ENCODE assay signal across 15 cellular contexts in the genomic region with DNA sequence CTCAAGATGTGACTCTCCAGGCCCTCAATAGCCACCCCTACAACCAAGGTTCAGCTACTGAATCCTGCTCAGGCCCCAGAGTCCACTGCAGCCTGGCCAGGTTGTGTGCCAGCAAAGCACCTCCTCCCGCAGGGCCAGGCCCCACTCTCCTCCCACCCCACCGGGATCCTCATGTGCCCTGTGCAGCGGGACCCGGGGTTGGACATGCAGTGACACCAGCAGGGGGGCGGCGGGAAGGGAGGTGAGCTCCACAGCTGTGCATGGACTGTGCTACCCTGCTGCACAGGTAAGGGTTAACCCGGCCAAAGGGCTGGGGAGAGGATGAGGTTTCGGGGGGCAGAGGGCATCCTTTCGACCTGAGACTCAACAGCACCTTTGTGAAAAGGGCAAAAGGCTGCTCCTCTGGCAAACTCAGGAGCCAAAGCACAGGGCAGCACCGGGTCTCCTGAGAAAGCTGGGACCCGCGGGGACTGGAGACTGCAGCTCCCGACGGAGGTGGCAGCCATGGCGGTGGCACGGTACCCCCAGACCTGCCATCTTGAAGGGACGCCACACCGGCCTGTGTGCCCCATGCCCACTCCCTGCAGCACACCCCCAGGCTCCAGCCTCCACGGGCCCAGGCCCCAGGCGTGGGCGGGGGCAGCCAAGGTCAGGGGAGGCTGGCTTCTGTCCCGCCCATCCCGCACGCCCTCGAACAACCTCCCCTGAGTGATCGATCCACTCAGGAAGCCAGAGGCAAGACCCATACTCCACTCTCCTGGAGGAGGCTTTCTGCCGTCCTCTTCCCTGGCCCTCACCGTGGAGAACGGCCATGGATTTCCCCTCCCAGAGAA. TPM values are rescaled to one million over a fixed set of nuclear protein-coding genes. Genes with fewer than 3 reads are reported as not detected.
DNase-seq lines count a peak whose midpoint lies in the region; ATAC-seq and TF ChIP-seq lines count a peak whose summit lies in the region.
"Had no signal": no experiment of that assay in that cellular context is flagged by ENCODE, and none has a peak within 500 bp of the region (broad histone marks: within the 10 kb centered on the region; RNA-seq: fewer than 3 reads in every experiment).

No MANE protein-coding gene starts in this region.

- H3K36me3 Mint-ChIP-seq in chondrocyte (ENCODE audit: low read depth) (no peaks in the 10 kb centered on the region), mesothelial cell of epicardium (peaks cover 3% of the 10 kb centered on the region)
- H3K36me3 Mint-ChIP-seq: IgD-negative memory B cell had no signal

- no peak for TF ChIP-seq EP300 in transverse colon (IDR thresholded peaks at IDR 0.05; ENCODE audit: low read depth)

- H3K27ac Mint-ChIP-seq in chondrocyte (ENCODE audit: unreplicated experiment) (peak overlapping the region; percentile 70), mesothelial cell of epicardium (peak overlapping the region; percentile 93)
- H3K27ac Mint-ChIP-seq: activated CD4-positive, alpha-beta T cell treated with anti-CD3 and anti-CD28 coated beads, Interleukin-2, amount 10 ng/mL, durations not matched to agents 24 days and 14 days; activated T-helper 1 cell treated with anti-CD3 and anti-CD28 coated beads, Interleukin-12 subunit alpha, Interleukin-12 subunit beta, Interleukin-2, Interleukin-4 antibody, amounts not matched to agents 30 ng/mL and 10 ng/mL and 1 ng/mL, durations not matched to agents 14 hours and 24 hours and 36 hours; CD4-positive, alpha-beta T cell had no signal

- no peak overlapping the region for H3K4me3 ChIP-seq in transverse colon

- WGBS in transverse colon (ENCODE audit: low coverage in 1 of 2), 2 donors = 73 to 77% methylated on average over 3 to 28 of the region's 29 CpGs

- no peaks in the 10 kb centered on the region for H3K27me3 Mint-ChIP-seq in chondrocyte (ENCODE audit: low read depth)
- H3K27me3 Mint-ChIP-seq in mesothelial cell of epicardium (ENCODE audit: low read depth) = no peaks in the 10 kb centered on the region

- no peak for TF ChIP-seq CTCF in chondrocyte (IDR thresholded peaks at IDR 0.05)
- TF ChIP-seq CTCF in mesothelial cell of epicardium (IDR thresholded peaks at IDR 0.05; ENCODE audit: unreplicated experiment) = no peak
- no peak for TF ChIP-seq CTCF in transverse colon (IDR thresholded peaks at IDR 0.05)

- H3K4me1 Mint-ChIP-seq in chondrocyte (ENCODE audit: low read depth) = peaks cover 73% of the 10 kb centered on the region
- H3K4me1 Mint-ChIP-seq in mesothelial cell of epicardium = peaks cover 52% of the 10 kb centered on the region

- no peaks in the 10 kb centered on the region for H3K27me3 ChIP-seq in transverse colon

- DNase-seq in HT-29 (ENCODE audit: low spot score) (peak; percentile 15), chondrocyte (ENCODE audit: low spot score) (no peak), mesothelial cell of epicardium (ENCODE audit: low spot score in 2 of 2, unreplicated experiment in 2 of 2) (no peak), transverse colon (no peak), SHP77 (lab: John Stamatoyannopoulos, UW) (no peak), posterior cingulate gyrus (no peak)
- DNase-seq: activated CD4-positive, alpha-beta T cell treated with anti-CD3 and anti-CD28 coated beads, Interleukin-2, amount 10 ng/mL, durations not matched to agents 24 days and 14 days; CD4-positive, alpha-beta T cell; NCI-H1092 treated with DMSO at 0.1 percent for 48 hours; NCI-H2227 treated with DMSO at 0.1 percent for 48 hours; T-helper 1 cell had no signal

- TF ChIP-seq POLR2A in transverse colon (IDR thresholded peaks at IDR 0.05) = no peak

- peak overlapping the region in 3 of 4 donors; percentile 15 to 20 (median 19) for H3K27ac ChIP-seq in transverse colon
- H3K27ac ChIP-seq: parathyroid adenoma had no signal

- no peaks in the 10 kb centered on the region for H3K36me3 ChIP-seq in transverse colon

- intact Hi-C loops in transverse colon (cut with DNase I; ENCODE audit: low total_unique reads) = no loop called here
- intact Hi-C loops in posterior cingulate gyrus (cut with DNase I) = no loop called here

- H3K9me3 Mint-ChIP-seq in chondrocyte (ENCODE audit: low read depth) = no peaks in the 10 kb centered on the region
- H3K9me3 Mint-ChIP-seq in mesothelial cell of epicardium = no peaks in the 10 kb centered on the region
- H3K9me3 Mint-ChIP-seq: activated CD4-positive, alpha-beta T cell treated with anti-CD3 and anti-CD28 coated beads, Interleukin-2, amount 10 ng/mL, durations not matched to agents 24 days and 14 days; activated T-helper 1 cell treated with anti-CD3 and anti-CD28 coated beads, Interleukin-12 subunit alpha, Interleukin-12 subunit beta, Interleukin-2, Interleukin-4 antibody, amounts not matched to agents 30 ng/mL and 10 ng/mL and 1 ng/mL, durations not matched to agents 14 hours and 24 hours and 36 hours; CD4-positive, alpha-beta T cell; IgD-negative memory B cell had no signal

- no peaks in the 10 kb centered on the region for H3K9me3 ChIP-seq in transverse colon

- no peak for ATAC-seq in GM18520 (IDR thresholded peaks at IDR 0.05; ENCODE audit: unreplicated experiment)

- peaks cover 77 to 89% (median 84%) of the 10 kb centered on the region in 4 donors for H3K4me1 ChIP-seq in transverse colon

- no peak overlapping the region for H3K4me3 Mint-ChIP-seq in chondrocyte (ENCODE audit: unreplicated experiment)
- H3K4me3 Mint-ChIP-seq in mesothelial cell of epicardium = no peak overlapping the region
- H3K4me3 Mint-ChIP-seq: activated CD4-positive, alpha-beta T cell treated with anti-CD3 and anti-CD28 coated beads, Interleukin-2, amount 10 ng/mL, durations not matched to agents 24 days and 14 days; activated T-helper 1 cell treated with anti-CD3 and anti-CD28 coated beads, Interleukin-12 subunit alpha, Interleukin-12 subunit beta, Interleukin-2, Interleukin-4 antibody, amounts not matched to agents 30 ng/mL and 10 ng/mL and 1 ng/mL, durations not matched to agents 14 hours and 24 hours and 36 hours; CD4-positive, alpha-beta T cell had no signal

- in situ Hi-C loops in transverse colon (cut with MboI; ENCODE audit: low pct_ligation_motif_present in 1 of 4, low pct_unique_long_range_greater_than_20kb in 1 of 4, low sequenced_read_pairs in 3 of 4) = no loop called here

RNA-seq across cellular contexts. Expression of gene PLXNB2, which starts 10.6 kb away (rescaled TPM):
- total RNA-seq in HT-29 (2014; rRNA removed; shearing (Covaris generic)) = 247 and 252 TPM in 2 replicates
- 300 to 356 TPM (median 346 TPM) in 3 replicates for total RNA-seq in chondrocyte
- total RNA-seq in mesothelial cell of epicardium = 467 to 493 TPM (median 468 TPM) in 3 replicates
- total RNA-seq in transverse colon = 100 to 1,000 TPM; 305 to 880 (median 460) TPM

RNA-seq across cellular contexts. Expression of gene MAPK11, which starts 26.7 kb away (rescaled TPM):
- 1.6 and 2.2 TPM in 2 replicates for total RNA-seq in HT-29 (2014; rRNA removed; shearing (Covaris generic))
- 9.3 to 19.9 TPM (median 17.7 TPM) in 3 replicates for total RNA-seq in chondrocyte
- total RNA-seq in mesothelial cell of epicardium = 5.9 to 8.4 TPM (median 8.3 TPM) in 3 replicates
- 1 to 10 TPM; 1.6 to 6.4 (median 2.7) TPM for total RNA-seq in transverse colon

RNA-seq across cellular contexts. Expression of gene DENND6B, which starts 29.9 kb away (rescaled TPM):
- total RNA-seq in HT-29 (2014; rRNA removed; shearing (Covaris generic)) = 4.5 and 5.2 TPM in 2 replicates
- total RNA-seq in chondrocyte = 7.7 to 8.8 TPM (median 8.1 TPM) in 3 replicates
- 19.0 to 20.7 TPM (median 19.2 TPM) in 3 replicates for total RNA-seq in mesothelial cell of epicardium
- total RNA-seq in transverse colon = 10 to 100 TPM in 2 of 4 donors, 1 to 10 TPM in 2; 3.2 to 22.7 (median 8.3) TPM

RNA-seq across cellular contexts. Expression of gene MAPK12, which starts 35.4 kb away (rescaled TPM):
- total RNA-seq in HT-29 (2014; rRNA removed; shearing (Covaris generic)) = 6.6 and 6.7 TPM in 2 replicates
- total RNA-seq in chondrocyte (34.6 to 46.6 TPM (median 44.7 TPM) in 3 replicates), mesothelial cell of epicardium (55.6 to 63.3 TPM (median 57.2 TPM) in 3 replicates), transverse colon (1 to 10 TPM; 1.1 to 9.4 (median 3.3) TPM)

RNA-seq across cellular contexts. Expression of gene HDAC10, which starts 45.8 kb away (rescaled TPM):
- 62.6 and 63.3 TPM in 2 replicates for total RNA-seq in HT-29 (2014; rRNA removed; shearing (Covaris generic))
- total RNA-seq in chondrocyte = 29.1 to 36.8 TPM (median 35.3 TPM) in 3 replicates
- total RNA-seq in mesothelial cell of epicardium = 77.6 to 81.3 TPM (median 79.5 TPM) in 3 replicates
- total RNA-seq in transverse colon = 100 to 1,000 TPM in 2 of 4 donors, 10 to 100 TPM in 2; 66.8 to 618 (median 142) TPM
